1 cellular context compared by ENCODE assay signal in genomic region chr4:23388259-23388658, GRCh38.
TF ChIP-seq lines count a peak whose summit lies in the region.

No MANE protein-coding gene starts in this region.

TF ChIP-seq in GM23338, 12 proteins besides CTCF, POLR2A, EP300 and RAD21 (continued from another document):
- TF ChIP-seq ZNF462 (CRISPR knock-in tag; IDR thresholded peaks at IDR 0.05) (no peak), EZH2 (IDR thresholded peaks at IDR 0.05; ENCODE audit: low read depth, unreplicated experiment) (no peak), ZNF114 (CRISPR knock-in tag; IDR thresholded peaks at IDR 0.05) (no peak), ETS1 (IDR thresholded peaks at IDR 0.05) (no peak), STAT1 (IDR thresholded peaks at IDR 0.05; ENCODE audit: unreplicated experiment) (no peak), POLR2AphosphoS5 (IDR thresholded peaks at IDR 0.05; ENCODE audit: low read depth) (no peak), CREB1 (CRISPR knock-in tag; IDR thresholded peaks at IDR 0.05; ENCODE audit: low read depth) (no peak)
TF ChIP-seq in GM23338: peak in this region for 0.
